21 cellular contexts compared by ENCODE assay signal in the genomic region with DNA sequence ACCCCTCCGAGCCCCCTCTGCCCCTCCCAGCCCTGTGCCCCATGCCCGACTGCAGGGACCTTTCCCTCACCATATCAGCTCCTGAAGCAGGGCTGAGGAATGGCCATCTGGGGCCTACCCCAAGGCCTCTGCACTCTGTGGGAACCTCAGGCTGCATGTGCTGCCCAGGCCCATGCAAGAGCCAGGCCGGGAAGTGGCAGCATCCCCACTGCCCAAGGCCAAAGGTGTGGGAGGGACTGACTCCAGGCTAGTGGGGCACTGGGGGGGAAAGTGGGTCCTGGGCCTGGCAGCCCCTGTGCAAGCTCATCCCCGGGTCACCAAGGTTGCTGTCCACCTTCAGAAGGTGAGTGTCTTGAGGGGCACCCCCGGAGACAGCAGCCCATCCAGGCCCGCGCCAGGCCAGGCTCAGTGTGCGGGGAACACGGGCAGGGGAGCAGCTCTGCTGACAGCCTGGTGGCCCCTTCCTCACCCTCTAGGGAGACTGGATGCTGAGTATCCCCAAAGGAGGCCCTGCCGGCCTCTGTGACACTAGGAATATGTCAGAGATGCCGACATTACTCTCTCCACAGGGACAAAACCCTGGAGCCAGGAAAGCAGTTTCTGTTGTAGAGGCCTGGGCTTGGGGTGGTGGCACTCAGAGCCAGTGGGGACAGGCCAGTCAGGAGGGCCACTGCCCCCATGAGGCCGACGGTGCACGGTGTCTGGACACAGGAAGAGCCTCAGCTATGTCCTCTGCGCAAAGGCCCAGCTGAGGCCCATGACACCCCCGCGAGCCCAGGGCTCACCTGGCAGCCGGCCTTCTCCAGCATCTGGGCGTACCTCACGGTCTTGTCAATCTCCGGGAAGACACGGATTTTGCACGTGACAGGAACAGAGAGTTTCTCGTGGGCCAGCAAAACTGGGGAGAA. TPM values are rescaled to one million over a fixed set of nuclear protein-coding genes. Genes with fewer than 3 reads are reported as not detected.
DNase-seq lines count a peak whose midpoint lies in the region; ATAC-seq and TF ChIP-seq lines count a peak whose summit lies in the region.
"Had no signal": no experiment of that assay in that cellular context is flagged by ENCODE, and none has a peak within 500 bp of the region (broad histone marks: within the 10 kb centered on the region; RNA-seq: fewer than 3 reads in every experiment).

No MANE protein-coding gene starts in this region.

- H3F3A ChIP-seq in PC-3 (ENCODE audit: low read length, unreplicated experiment): no peaks in the 10 kb centered on the region

- no peaks in the 10 kb centered on the region for H3K9me3 ChIP-seq in right cardiac atrium (ENCODE audit: control insufficient read depth, low read length)
- no peaks in the 10 kb centered on the region for H3K9me3 ChIP-seq in heart right ventricle
- H3K9me3 ChIP-seq in PC-3 (ENCODE audit: low read length): no peaks in the 10 kb centered on the region
- no peaks in the 10 kb centered on the region for H3K9me3 ChIP-seq in endodermal cell (ENCODE audit: control insufficient read depth, low read length)
- H3K9me3 ChIP-seq: testis had no signal

- no peak overlapping the region for H3K27ac ChIP-seq in right cardiac atrium (ENCODE audit: low read length)
- no peak overlapping the region for H3K27ac ChIP-seq in heart right ventricle
- H3K27ac ChIP-seq in PC-3 (ENCODE audit: low read length): no peak overlapping the region
- H3K27ac ChIP-seq in endodermal cell (ENCODE audit: low read depth, low read length): no peak overlapping the region
- H3K27ac ChIP-seq: parathyroid adenoma, testis had no signal

- H3K27ac Mint-ChIP-seq in endodermal cell: no peak overlapping the region
- peak overlapping the region; percentile 37 for H3K27ac Mint-ChIP-seq in stimulated activated effector memory CD8-positive, alpha-beta T cell treated with anti-CD3 and anti-CD28 coated beads, Interleukin-12 subunit alpha, Interleukin-12 subunit beta, amount 100 ng/mL, for 72 hours
- H3K27ac Mint-ChIP-seq: natural killer cell, T-helper 17 cell had no signal

- DNase-seq in right cardiac atrium (peak; percentile 10 to 45 (median 37)), heart right ventricle (no peak), PC-3 (no peak), endodermal cell (no peak), omental fat pad (ENCODE audit: low spot score) (no peak), KBM-7 (no peak)
- DNase-seq in stimulated activated effector memory CD8-positive, alpha-beta T cell treated with anti-CD3 and anti-CD28 coated beads, Interleukin-12 subunit alpha, Interleukin-12 subunit beta, amount 100 ng/mL, for 72 hours (ENCODE audit: low spot score in 2 of 2): no peak
- DNase-seq in activated CD4-positive, alpha-beta T cell treated with anti-CD3 and anti-CD28 coated beads, Interleukin-2, amount 50 U/mL, for 1 hour: no peak
- DNase-seq: activated T-cell treated with anti-CD3 and anti-CD28 coated beads, Interleukin-2, amount 50 U/mL, for 1 hour; C1 segment of cervical spinal cord; glutamatergic neuron; KG1; natural killer cell; NCI-H1417; NCI-H2081 treated with DMSO at 0.1 percent for 48 hours; NCI-H226; stimulated activated naive CD4-positive, alpha-beta T cell treated with Interleukin-2 at 50 U/mL for 16 hours; testis had no signal

- no TSS peak for BruUV-seq in PC-3 (replicated peaks; lab: Mats Ljungman, UMichigan)

- POLR2A ChIA-PET in PC-3 (lab: Charles Lee; ENCODE audit: unreplicated experiment): no interaction called here

- H3K4me1 ChIP-seq in right cardiac atrium (ENCODE audit: control insufficient read depth, insufficient read depth, low read length): peaks cover 6% of the 10 kb centered on the region
- peaks cover 17 to 31% (median 23%) of the 10 kb centered on the region in 9 donors for H3K4me1 ChIP-seq in heart right ventricle
- H3K4me1 ChIP-seq in PC-3 (ENCODE audit: insufficient read depth, low read length): peaks cover 17% of the 10 kb centered on the region
- H3K4me1 ChIP-seq in endodermal cell (ENCODE audit: control insufficient read depth, insufficient read depth, low read length): peaks cover 4% of the 10 kb centered on the region

- no peaks in the 10 kb centered on the region for H3K9me2 ChIP-seq in PC-3 (replicated peaks; ENCODE audit: low read length)

- no peak overlapping the region for H2AFZ ChIP-seq in PC-3 (ENCODE audit: low read length)
- H2AFZ ChIP-seq: parathyroid adenoma had no signal

- H3K27me3 Mint-ChIP-seq in endodermal cell (ENCODE audit: insufficient read depth): no peaks in the 10 kb centered on the region
- H3K27me3 Mint-ChIP-seq: T-helper 17 cell had no signal

- intact Hi-C loops in right cardiac atrium (cut with DNase I): no loop called here
- intact Hi-C loops in heart right ventricle (cut with DNase I): no loop called here
- intact Hi-C loops in PC-3 (cut with micrococcal nuclease): no loop called here

- H3K9me3 Mint-ChIP-seq in endodermal cell: no peaks in the 10 kb centered on the region
- no peaks in the 10 kb centered on the region for H3K9me3 Mint-ChIP-seq in stimulated activated effector memory CD8-positive, alpha-beta T cell treated with anti-CD3 and anti-CD28 coated beads, Interleukin-12 subunit alpha, Interleukin-12 subunit beta, amount 100 ng/mL, for 72 hours
- H3K9me3 Mint-ChIP-seq: natural killer cell had no signal

- no peak overlapping the region for H3K4me3 ChIP-seq in right cardiac atrium (ENCODE audit: low read length)
- no peak overlapping the region for H3K4me3 ChIP-seq in heart right ventricle
- H3K4me3 ChIP-seq in PC-3 (ENCODE audit: low read length): no peak overlapping the region
- H3K4me3 ChIP-seq in endodermal cell (ENCODE audit: low read length): no peak overlapping the region
- H3K4me3 ChIP-seq: testis had no signal

- in situ Hi-C loops in KBM-7 (cut with MboI; ENCODE audit: low pct_unique_long_range_greater_than_20kb, low sequenced_read_pairs): no loop called here

- no peak overlapping the region for H3K4me2 ChIP-seq in PC-3 (ENCODE audit: low read length)

- peaks cover 5% of the 10 kb centered on the region for H3K4me1 Mint-ChIP-seq in endodermal cell
- H3K4me1 Mint-ChIP-seq in stimulated activated effector memory CD8-positive, alpha-beta T cell treated with anti-CD3 and anti-CD28 coated beads, Interleukin-12 subunit alpha, Interleukin-12 subunit beta, amount 100 ng/mL, for 72 hours: peaks cover 15% of the 10 kb centered on the region

- H3K36me3 Mint-ChIP-seq in endodermal cell (ENCODE audit: low read depth): peaks cover 10% of the 10 kb centered on the region
- peaks cover 32% of the 10 kb centered on the region for H3K36me3 Mint-ChIP-seq in stimulated activated effector memory CD8-positive, alpha-beta T cell treated with anti-CD3 and anti-CD28 coated beads, Interleukin-12 subunit alpha, Interleukin-12 subunit beta, amount 100 ng/mL, for 72 hours
- H3K36me3 Mint-ChIP-seq: natural killer cell had no signal

- CTCF ChIA-PET in PC-3 (lab: Charles Lee): no interaction called here

- TF ChIP-seq CTCF in heart right ventricle (IDR thresholded peaks at IDR 0.05) (no peak), PC-3 (conservative IDR thresholded peaks at IDR 0.05; ENCODE audit: low read depth, low read length) (peak; percentile 10; the same call in 1 of the 2 replicates), endodermal cell (conservative IDR thresholded peaks at IDR 0.05) (peak; percentile 26), omental fat pad (IDR thresholded peaks at IDR 0.05) (no peak)

- H3K9ac ChIP-seq in PC-3 (ENCODE audit: low read length) (no peak overlapping the region), endodermal cell (ENCODE audit: extremely low read depth, low read length, poor library complexity, severe bottlenecking) (no peak overlapping the region)
- H3K9ac ChIP-seq: parathyroid adenoma had no signal

- H3K27me3 ChIP-seq in right cardiac atrium (ENCODE audit: control insufficient read depth, insufficient read depth) (no peaks in the 10 kb centered on the region), heart right ventricle (no peaks in the 10 kb centered on the region), PC-3 (ENCODE audit: low read length) (no peaks in the 10 kb centered on the region), endodermal cell (ENCODE audit: control insufficient read depth, insufficient read depth, low read length, poor library complexity, severe bottlenecking) (no peaks in the 10 kb centered on the region)
- H3K27me3 ChIP-seq: testis had no signal

- 81% methylated on average over 24 of the region's 24 CpGs for WGBS in right cardiac atrium
- 81 to 87% methylated on average over 24 of the region's 24 CpGs for WGBS in heart right ventricle, 2 donors
- 94% methylated on average over 18 to 24 of the region's 24 CpGs for WGBS in endodermal cell (ENCODE audit: insufficient coverage in 1 of 2, insufficient read length in 1 of 2), 2 experiments

- no peaks in the 10 kb centered on the region for H4K20me1 ChIP-seq in PC-3 (ENCODE audit: low read length)

- H3K79me2 ChIP-seq in PC-3 (ENCODE audit: low read length): peaks cover 29% of the 10 kb centered on the region
- H3K79me2 ChIP-seq: parathyroid adenoma had no signal

- ATAC-seq in right cardiac atrium (no peak), heart right ventricle (no peak), PC-3 (no peak), omental fat pad (ENCODE audit: low FRiP score) (no peak)
- no peak for ATAC-seq in stimulated activated effector memory CD8-positive, alpha-beta T cell treated with anti-CD3 and anti-CD28 coated beads, Interleukin-12 subunit alpha, Interleukin-12 subunit beta, amount 100 ng/mL, for 72 hours
- ATAC-seq: natural killer cell, sciatic nerve, T-helper 17 cell had no signal

- no peak overlapping the region for H3K4me3 Mint-ChIP-seq in endodermal cell
- H3K4me3 Mint-ChIP-seq in stimulated activated effector memory CD8-positive, alpha-beta T cell treated with anti-CD3 and anti-CD28 coated beads, Interleukin-12 subunit alpha, Interleukin-12 subunit beta, amount 100 ng/mL, for 72 hours: no peak overlapping the region
- H3K4me3 Mint-ChIP-seq: natural killer cell, T-helper 17 cell had no signal

- H3K36me3 ChIP-seq in heart right ventricle: peaks cover 0 to 68% (median 26%) of the 10 kb centered on the region in 9 donors
- H3K36me3 ChIP-seq in PC-3 (ENCODE audit: low read depth, low read length): peaks cover 44% of the 10 kb centered on the region
- peaks cover 19% of the 10 kb centered on the region for H3K36me3 ChIP-seq in endodermal cell (ENCODE audit: control insufficient read depth, insufficient read depth, low read length)

RNA-seq across cellular contexts. Expression of a gene that starts 3.3 kb away (rescaled TPM):
- total RNA-seq in right cardiac atrium (10 to 100 TPM; 51.3 to 63.1 (median 58.4) TPM), heart right ventricle (10 to 100 TPM; 34.1 to 96.4 (median 43.1) TPM), PC-3 (2014; rRNA removed) (205 and 262 TPM in 2 replicates), endodermal cell (100 to 1,000 TPM in 1 of 2 donors, 10 to 100 TPM in 1; 85.3 to 108 TPM), omental fat pad (10 to 100 TPM; 58.1 to 90.3 (median 85.7) TPM)
- polyA plus RNA-seq in right cardiac atrium (82.1 TPM), heart right ventricle (100 to 1,000 TPM in 1 of 2 donors, 10 to 100 TPM in 1; 85.2 to 191 TPM)
- polyA plus RNA-seq in endodermal cell (2013, experiment 1 of 2): 74.8 TPM
- polyA plus RNA-seq in endodermal cell (2013, experiment 2 of 2): 69.5 TPM

RNA-seq across cellular contexts. Expression of a gene that starts 10.6 kb away (rescaled TPM):
- total RNA-seq in right cardiac atrium (10 to 100 TPM; 87.1 to 93.7 (median 90.6) TPM), heart right ventricle (10 to 100 TPM; 68.9 to 96.6 (median 80.6) TPM), PC-3 (2014; rRNA removed) (240 and 287 TPM in 2 replicates), endodermal cell (100 to 1,000 TPM; 152 to 153 TPM), omental fat pad (10 to 100 TPM; 67.3 to 86.8 (median 81.4) TPM)
- polyA plus RNA-seq in right cardiac atrium (75.1 TPM), heart right ventricle (100 to 1,000 TPM; 102 to 183 TPM)
- polyA plus RNA-seq in endodermal cell (2013, experiment 1 of 2): 128 TPM
- polyA plus RNA-seq in endodermal cell (2013, experiment 2 of 2): 119 TPM

RNA-seq across cellular contexts. Expression of a gene that starts 10.7 kb away (rescaled TPM):
- total RNA-seq in right cardiac atrium: 10 to 100 TPM; 19.0 to 25.1 (median 20.2) TPM
- 25.4 TPM for polyA plus RNA-seq in right cardiac atrium
- total RNA-seq in heart right ventricle: 10 to 100 TPM; 13.9 to 24.9 (median 18.9) TPM
- polyA plus RNA-seq in heart right ventricle: 10 to 100 TPM; 29.3 to 30.1 TPM
- total RNA-seq in PC-3 (2014; rRNA removed): 46.7 and 46.8 TPM in 2 replicates
- total RNA-seq in endodermal cell: 10 to 100 TPM; 46.3 to 54.5 TPM
- 44.6 TPM for polyA plus RNA-seq in endodermal cell (2013, experiment 1 of 2)
- polyA plus RNA-seq in endodermal cell (2013, experiment 2 of 2): 43.4 TPM
- total RNA-seq in omental fat pad: 10 to 100 TPM; 20.2 to 51.3 (median 32.0) TPM

RNA-seq across cellular contexts. Expression of a gene that starts 24.8 kb away (rescaled TPM):
- total RNA-seq in right cardiac atrium (100 to 1,000 TPM; 127 to 181 (median 168) TPM), heart right ventricle (100 to 1,000 TPM; 155 to 258 (median 187) TPM), PC-3 (2014; rRNA removed) (135 and 142 TPM in 2 replicates), endodermal cell (10 to 100 TPM; 73.8 to 83.6 TPM), omental fat pad (100 to 1,000 TPM; 190 to 327 (median 225) TPM)
- polyA plus RNA-seq in right cardiac atrium (196 TPM), heart right ventricle (100 to 1,000 TPM; 283 to 387 TPM)
- 84.8 TPM for polyA plus RNA-seq in endodermal cell (2013, experiment 1 of 2)
- polyA plus RNA-seq in endodermal cell (2013, experiment 2 of 2): 72.9 TPM

RNA-seq across cellular contexts. Expression of a gene that starts 30.9 kb away (rescaled TPM):
- total RNA-seq in right cardiac atrium: 1 to 10 TPM; 1.0 to 2.0 (median 1.5) TPM
- 2.4 TPM for polyA plus RNA-seq in right cardiac atrium
- total RNA-seq in heart right ventricle: 1 to 10 TPM in 6 of 10 donors, under 1 TPM in 4; 0.82 to 1.6 (median 1.1) TPM
- 1 to 10 TPM; 1.5 to 3.3 TPM for polyA plus RNA-seq in heart right ventricle
- 46.8 and 52.2 TPM in 2 replicates for total RNA-seq in PC-3 (2014; rRNA removed)
- 10 to 100 TPM; 45.7 to 53.9 TPM for total RNA-seq in endodermal cell
- 58.8 TPM for polyA plus RNA-seq in endodermal cell (2013, experiment 1 of 2)
- 53.5 TPM for polyA plus RNA-seq in endodermal cell (2013, experiment 2 of 2)
- total RNA-seq in omental fat pad: 10 to 100 TPM in 3 of 4 donors, 1 to 10 TPM in 1; 7.9 to 25.1 (median 12.0) TPM

Comparison
In these comparisons a context has a peak if more than half of its experiments do, and no peak if none do; other contexts are left out.
1. DNase-seq: peak in right cardiac atrium (3 of 3); none in heart right ventricle (0 of 2), PC-3 (single experiment), endodermal cell (single experiment), stimulated activated effector memory CD8-positive, alpha-beta T cell treated with anti-CD3 and anti-CD28 coated beads, Interleukin-12 subunit alpha, Interleukin-12 subunit beta, amount 100 ng/mL, for 72 hours (0 of 2), omental fat pad (single experiment), activated CD4-positive, alpha-beta T cell treated with anti-CD3 and anti-CD28 coated beads, Interleukin-2, amount 50 U/mL, for 1 hour (single experiment) and KBM-7 (single experiment).
2. CTCF ChIP-seq: peak in PC-3 (single experiment) and endodermal cell (single experiment); none in heart right ventricle (0 of 9) and omental fat pad (0 of 3).